In genomic region chr2:233531880-233532458, GRCh38 we compare ENCODE assay signal across 19 cellular contexts. TPM values are rescaled to one million over a fixed set of nuclear protein-coding genes. Genes with fewer than 3 reads are reported as not detected.
A peak's percentile ranks its signal among the peaks of the same experiment; 100 is the strongest.
DNase-seq lines count a peak whose midpoint lies in the region; ATAC-seq and TF ChIP-seq lines count a peak whose summit lies in the region.
"Had no signal": no experiment of that assay in that cellular context is flagged by ENCODE, and none has a peak within 500 bp of the region (broad histone marks: within the 10 kb centered on the region; RNA-seq: fewer than 3 reads in every experiment).

No MANE protein-coding gene starts in this region.

- no peak for TF ChIP-seq RAD21 in liver (IDR thresholded peaks at IDR 0.05)

- peak; percentile 21 for ATAC-seq in left ventricle myocardium superior
- no peak for ATAC-seq in left cardiac atrium
- ATAC-seq in WTC11, result peak; percentile 87
- no peak for ATAC-seq in GM19455 (IDR thresholded peaks at IDR 0.05; ENCODE audit: unreplicated experiment)
- ATAC-seq: A549 had no signal

- H3K9me3 Mint-ChIP-seq in WTC11, result peaks cover 8% of the 10 kb centered on the region
- H3K9me3 Mint-ChIP-seq: CD8-positive, alpha-beta memory T cell had no signal

- peaks cover 3 to 24% (median 10%) of the 10 kb centered on the region in 4 donors for H3K36me3 ChIP-seq in liver (ENCODE audit: control insufficient read depth in 4 of 4, insufficient read depth in 3 of 4, low read depth in 1 of 4, low read length in 3 of 4)

- H3K36me3 Mint-ChIP-seq in WTC11, result peaks cover 6% of the 10 kb centered on the region

- DNase-seq in left ventricle myocardium superior, result no peak
- DNase-seq in left cardiac atrium, result no peak
- DNase-seq in WTC11 (ENCODE audit: low spot score), result peak; percentile 13
- DNase-seq in NCI-H748 (lab: John Stamatoyannopoulos, UW; ENCODE audit: unreplicated experiment), result no peak
- no peak for DNase-seq in NCI-H1105 treated with DMSO at 0.1 percent for 48 hours (lab: John Stamatoyannopoulos, UW)
- no peak for DNase-seq in NCI-H2196 treated with DMSO at 0.1 percent for 48 hours (lab: John Stamatoyannopoulos, UW; ENCODE audit: unreplicated experiment)
- DNase-seq: CD8-positive, alpha-beta memory T cell; Kasumi-1; MM.1S; NCI-H1105; NCI-H187; NCI-H446 treated with DMSO at 0.1 percent for 48 hours; NCI-H748 treated with DMSO at 0.1 percent for 48 hours; RPMI8226; SJCRH30 had no signal

- H3K27ac ChIP-seq in liver (ENCODE audit: low read depth in 1 of 2, low read length in 2 of 2), result no peak overlapping the region
- H3K27ac ChIP-seq: BLaER1 treated with 17β-estradiol and CSF1 and Interleukin-3, amounts not matched to agents 10 nM and 100 nM; SJCRH30 had no signal

- POLR2A ChIA-PET in WTC11 (lab: Charles Lee), result no interaction called here

- H3K4me1 Mint-ChIP-seq in WTC11, result peaks cover 11% of the 10 kb centered on the region
- H3K4me1 Mint-ChIP-seq: CD8-positive, alpha-beta memory T cell had no signal

- no peaks in the 10 kb centered on the region for H3K9me3 ChIP-seq in liver (ENCODE audit: control insufficient read depth in 4 of 4, low read length in 3 of 4)
- H3K9me3 ChIP-seq: A549, SJCRH30 had no signal

- TF ChIP-seq CTCF in WTC11 (IDR thresholded peaks at IDR 0.05) (no peak), liver (IDR thresholded peaks at IDR 0.05; ENCODE audit: low read depth, low read length, missing input control) (no peak)

- H3K4me1 ChIP-seq in liver (ENCODE audit: control insufficient read depth in 4 of 4, insufficient read depth in 4 of 4, low read length in 3 of 4), result no peaks in the 10 kb centered on the region
- H3K4me1 ChIP-seq: SJCRH30 had no signal

- no peaks in the 10 kb centered on the region for H3K27me3 ChIP-seq in liver (ENCODE audit: control insufficient read depth in 4 of 4, insufficient read depth in 4 of 4, low read length in 3 of 4)
- H3K27me3 ChIP-seq: BLaER1 treated with 17β-estradiol and CSF1 and Interleukin-3, amounts not matched to agents 10 nM and 100 nM; SJCRH30 had no signal

- H3K9ac ChIP-seq in liver (ENCODE audit: low read depth in 1 of 2, low read length in 2 of 2), result no peak overlapping the region
- H3K9ac ChIP-seq: BLaER1 treated with 17β-estradiol and CSF1 and Interleukin-3, amounts not matched to agents 10 nM and 100 nM had no signal

- whole genome bisulfite sequencing in liver, result 77% methylated on average over 8 of the region's 8 CpGs

- no peaks in the 10 kb centered on the region for H3K27me3 Mint-ChIP-seq in WTC11 (ENCODE audit: low read depth)
- H3K27me3 Mint-ChIP-seq: CD8-positive, alpha-beta memory T cell had no signal

- H3K27ac Mint-ChIP-seq in WTC11, result no peak overlapping the region

- CTCF ChIA-PET in WTC11 (lab: Charles Lee), result interaction anchor here (0.8 kb wide), 1 partner anchor 83 kb away, joined by 3 read pairs; no protein-coding TSS in a partner anchor

- intact Hi-C loops in left ventricle myocardium superior (cut with micrococcal nuclease) (no loop called here), left cardiac atrium (cut with DNase I) (no loop called here)

- no peak overlapping the region for H3K4me3 Mint-ChIP-seq in WTC11
- H3K4me3 Mint-ChIP-seq: CD8-positive, alpha-beta memory T cell had no signal

- no peak overlapping the region for H3K4me3 ChIP-seq in liver (ENCODE audit: low read depth in 1 of 3, low read length in 3 of 3)
- H3K4me3 ChIP-seq: A549; BLaER1 treated with 17β-estradiol and CSF1 and Interleukin-3, amounts not matched to agents 10 nM and 100 nM; SJCRH30 had no signal

TF ChIP-seq in WTC11, 78 proteins besides CTCF, POLR2A, EP300 and RAD21:
- TF ChIP-seq NR1H2 (CRISPR knock-in tag; IDR thresholded peaks at IDR 0.05), result no peak
- TF ChIP-seq ZNF138 (CRISPR knock-in tag; conservative IDR thresholded peaks at IDR 0.05), result no peak
- TF ChIP-seq GRHL2 (CRISPR knock-in tag; IDR thresholded peaks at IDR 0.05; ENCODE audit: insufficient replicate concordance, severe bottlenecking), result no peak
- TF ChIP-seq, protein P1, sequence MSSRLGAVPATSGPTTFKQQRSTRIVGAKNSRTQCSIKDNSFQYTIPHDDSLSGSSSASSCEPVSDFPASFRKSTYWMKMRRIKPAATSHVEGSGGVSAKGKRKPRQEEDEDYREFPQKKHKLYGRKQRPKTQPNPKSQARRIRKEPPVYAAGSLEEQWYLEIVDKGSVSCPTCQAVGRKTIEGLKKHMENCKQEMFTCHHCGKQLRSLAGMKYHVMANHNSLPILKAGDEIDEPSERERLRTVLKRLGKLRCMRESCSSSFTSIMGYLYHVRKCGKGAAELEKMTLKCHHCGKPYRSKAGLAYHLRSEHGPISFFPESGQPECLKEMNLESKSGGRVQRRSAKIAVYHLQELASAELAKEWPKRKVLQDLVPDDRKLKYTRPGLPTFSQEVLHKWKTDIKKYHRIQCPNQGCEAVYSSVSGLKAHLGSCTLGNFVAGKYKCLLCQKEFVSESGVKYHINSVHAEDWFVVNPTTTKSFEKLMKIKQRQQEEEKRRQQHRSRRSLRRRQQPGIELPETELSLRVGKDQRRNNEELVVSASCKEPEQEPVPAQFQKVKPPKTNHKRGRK (CRISPR knock-in tag; IDR thresholded peaks at IDR 0.05; ENCODE audit: borderline replicate concordance), result no peak
- TF ChIP-seq NFYB (CRISPR knock-in tag; conservative IDR thresholded peaks at IDR 0.05; ENCODE audit: low read depth), result peak; percentile 58
- TF ChIP-seq, protein P2, sequence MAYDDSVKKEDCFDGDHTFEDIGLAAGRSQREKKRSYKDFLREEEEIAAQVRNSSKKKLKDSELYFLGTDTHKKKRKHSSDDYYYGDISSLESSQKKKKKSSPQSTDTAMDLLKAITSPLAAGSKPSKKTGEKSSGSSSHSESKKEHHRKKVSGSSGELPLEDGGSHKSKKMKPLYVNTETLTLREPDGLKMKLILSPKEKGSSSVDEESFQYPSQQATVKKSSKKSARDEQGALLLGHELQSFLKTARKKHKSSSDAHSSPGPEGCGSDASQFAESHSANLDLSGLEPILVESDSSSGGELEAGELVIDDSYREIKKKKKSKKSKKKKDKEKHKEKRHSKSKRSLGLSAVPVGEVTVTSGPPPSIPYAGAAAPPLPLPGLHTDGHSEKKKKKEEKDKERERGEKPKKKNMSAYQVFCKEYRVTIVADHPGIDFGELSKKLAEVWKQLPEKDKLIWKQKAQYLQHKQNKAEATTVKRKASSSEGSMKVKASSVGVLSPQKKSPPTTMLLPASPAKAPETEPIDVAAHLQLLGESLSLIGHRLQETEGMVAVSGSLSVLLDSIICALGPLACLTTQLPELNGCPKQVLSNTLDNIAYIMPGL (CRISPR knock-in tag; IDR thresholded peaks at IDR 0.05), result no peak
- TF ChIP-seq, protein P3, sequence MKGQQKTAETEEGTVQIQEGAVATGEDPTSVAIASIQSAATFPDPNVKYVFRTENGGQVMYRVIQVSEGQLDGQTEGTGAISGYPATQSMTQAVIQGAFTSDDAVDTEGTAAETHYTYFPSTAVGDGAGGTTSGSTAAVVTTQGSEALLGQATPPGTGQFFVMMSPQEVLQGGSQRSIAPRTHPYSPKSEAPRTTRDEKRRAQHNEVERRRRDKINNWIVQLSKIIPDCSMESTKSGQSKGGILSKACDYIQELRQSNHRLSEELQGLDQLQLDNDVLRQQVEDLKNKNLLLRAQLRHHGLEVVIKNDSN (CRISPR knock-in tag; IDR thresholded peaks at IDR 0.05), result no peak
TF ChIP-seq in WTC11: peak in this region for 1.

TF ChIP-seq in liver, 16 proteins besides CTCF, POLR2A, EP300 and RAD21:
- TF ChIP-seq EGR1 (IDR thresholded peaks at IDR 0.05; ENCODE audit: low read depth in 2 of 2) (no peak), NR2F2 (IDR thresholded peaks at IDR 0.05) (peak; percentile 86)

RNA-seq across cellular contexts. Expression of gene USP40, which starts 34.6 kb away (rescaled TPM):
- 21.8 TPM for total RNA-seq in left ventricle myocardium superior
- 10 to 100 TPM; 14.5 to 17.1 TPM for total RNA-seq in left cardiac atrium
- 9.7 to 13.6 TPM (median 10.3 TPM) in 3 replicates for total RNA-seq in WTC11 (2021)
- 10 to 100 TPM; 12.0 to 29.0 TPM for total RNA-seq in liver
- 10 to 100 TPM; 13.7 to 20.4 TPM for polyA plus RNA-seq in liver

Comparison
In these comparisons a context has a peak if more than half of its experiments do, and no peak if none do; other contexts are left out.
1. ATAC-seq: peak in left ventricle myocardium superior (single experiment) and WTC11 (single experiment); none in left cardiac atrium (0 of 2) and GM19455 (single experiment).